Comparison of ENCODE assay signal across 28 cellular contexts in the genomic region with DNA sequence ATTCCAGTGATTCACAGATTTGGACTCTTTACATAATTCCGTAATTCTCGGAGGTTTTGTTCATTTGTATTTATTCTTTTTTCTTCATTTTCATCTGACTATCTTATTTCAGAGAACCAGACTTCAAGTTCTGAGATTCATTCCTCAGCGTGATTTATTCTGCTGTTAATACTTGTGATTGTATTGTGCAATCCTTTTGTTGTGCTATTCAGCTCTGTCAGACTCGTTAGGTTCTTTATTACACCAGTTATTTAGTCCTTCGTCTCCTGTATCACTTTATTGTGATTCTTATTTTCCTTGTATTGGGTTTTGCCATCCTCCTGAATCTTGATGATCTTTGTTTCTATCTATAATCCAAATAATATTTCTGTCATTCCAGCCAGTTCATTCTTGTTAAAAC.
"Had no signal": no experiment of that assay in that cellular context is flagged by ENCODE, and none has a peak within 500 bp of the region (broad histone marks: within the 10 kb centered on the region; RNA-seq: fewer than 3 reads in every experiment).

No MANE protein-coding gene starts in this region.

- H3K27ac Mint-ChIP-seq: dendritic cell treated with granulocyte-macrophage colony-stimulating factor and Interleukin-4, amounts not matched to agents 40 ng/mL and 50 ng/mL, for 4 days; effector memory CD8-positive, alpha-beta T cell had no signal

- H3K4me3 Mint-ChIP-seq: dendritic cell treated with granulocyte-macrophage colony-stimulating factor and Interleukin-4, amounts not matched to agents 40 ng/mL and 50 ng/mL, for 4 days; effector memory CD8-positive, alpha-beta T cell had no signal

- ATAC-seq: effector memory CD8-positive, alpha-beta T cell; esophagus mucosa; foreskin keratinocyte; gastrocnemius medialis; gastroesophageal sphincter; heart left ventricle; heart right ventricle had no signal

- H3K27ac ChIP-seq: colonic mucosa, coronary artery, dorsolateral prefrontal cortex, epithelial cell of prostate, esophagus muscularis mucosa, esophagus squamous epithelium, foreskin keratinocyte, gastrocnemius medialis, gastroesophageal sphincter, heart left ventricle, heart right ventricle had no signal

- H3K4me1 ChIP-seq: colonic mucosa, esophagus muscularis mucosa, esophagus squamous epithelium, foreskin keratinocyte, gastrocnemius medialis, gastroesophageal sphincter, heart left ventricle, heart right ventricle had no signal

- H3K27me3 ChIP-seq: colonic mucosa, dorsolateral prefrontal cortex, esophagus muscularis mucosa, esophagus squamous epithelium, foreskin keratinocyte, gastrocnemius medialis, gastroesophageal sphincter, heart left ventricle, heart right ventricle had no signal

- H3K4me3 ChIP-seq: colonic mucosa, coronary artery, dorsolateral prefrontal cortex, esophagus muscularis mucosa, esophagus squamous epithelium, gastrocnemius medialis, gastroesophageal sphincter, heart left ventricle, heart right ventricle had no signal

- H3K9me3 ChIP-seq: colonic mucosa, gastrocnemius medialis had no signal

- H3K27me3 Mint-ChIP-seq: dendritic cell treated with granulocyte-macrophage colony-stimulating factor and Interleukin-4, amounts not matched to agents 40 ng/mL and 50 ng/mL, for 4 days; effector memory CD8-positive, alpha-beta T cell had no signal

- DNase-seq: colonic mucosa; cortex of kidney; dermis blood vessel endothelial cell; dorsolateral prefrontal cortex; effector CD4-positive, alpha-beta T cell; effector CD8-positive, alpha-beta T cell; effector memory CD4-positive, alpha-beta T cell; effector memory CD8-positive, alpha-beta T cell; erythroblast; esophagus squamous epithelium; foreskin fibroblast; foreskin keratinocyte; foreskin melanocyte; gastrocnemius medialis; glutamatergic neuron; head of caudate nucleus; heart left ventricle; heart right ventricle had no signal

- FAIRE-seq: colon, endometrium, endothelial cell of umbilical vein, frontal cortex had no signal

- H3K36me3 ChIP-seq: colonic mucosa, esophagus muscularis mucosa, esophagus squamous epithelium, gastrocnemius medialis, gastroesophageal sphincter, heart left ventricle, heart right ventricle had no signal
